ENCODE assay signal across 1 cellular context in genomic region chr2:46776687-46777327, GRCh38.
TF ChIP-seq lines count a peak whose summit lies in the region.

No MANE protein-coding gene starts in this region.

TF ChIP-seq in Ishikawa, 13 proteins besides CTCF, POLR2A, EP300 and RAD21 (continued from another document):
- no peak for TF ChIP-seq USF1 (IDR thresholded peaks at IDR 0.05)
